ENCODE assay signal across 9 cellular contexts in genomic region chr21:25903599-25903998, GRCh38.
A peak's percentile ranks its signal among the peaks of the same experiment; 100 is the strongest.
DNase-seq lines count a peak whose midpoint lies in the region; ATAC-seq and TF ChIP-seq lines count a peak whose summit lies in the region.
"Had no signal": no experiment of that assay in that cellular context is flagged by ENCODE, and none has a peak within 500 bp of the region (broad histone marks: within the 10 kb centered on the region; RNA-seq: fewer than 3 reads in every experiment).

No MANE protein-coding gene starts in this region.

- H3K9me3 ChIP-seq in naive thymus-derived CD4-positive, alpha-beta T cell (ENCODE audit: control insufficient read depth in 2 of 3, low read length in 3 of 3) = no peaks in the 10 kb centered on the region
- H3K9me3 ChIP-seq in CD8-positive, alpha-beta T cell (ENCODE audit: low read length) = no peaks in the 10 kb centered on the region

- no peaks in the 10 kb centered on the region for H3K4me1 ChIP-seq in naive thymus-derived CD4-positive, alpha-beta T cell (ENCODE audit: control insufficient read depth in 2 of 2, insufficient read depth in 2 of 2, low read length in 2 of 2)
- H3K4me1 ChIP-seq in CD8-positive, alpha-beta T cell (ENCODE audit: insufficient read depth, low read length) = no peaks in the 10 kb centered on the region

- H3K4me1 Mint-ChIP-seq in naive thymus-derived CD4-positive, alpha-beta T cell = peaks cover 0 to 3% (median 0%) of the 10 kb centered on the region in 7 donors
- H3K4me1 Mint-ChIP-seq in CD8-positive, alpha-beta T cell (ENCODE audit: low read depth) = no peaks in the 10 kb centered on the region

- intact Hi-C loops in naive thymus-derived CD4-positive, alpha-beta T cell (cut with micrococcal nuclease) = no loop called here
- intact Hi-C loops in CD8-positive, alpha-beta T cell (cut with DNase I, micrococcal nuclease) = no loop called here

- H3K27me3 Mint-ChIP-seq in naive thymus-derived CD4-positive, alpha-beta T cell = no peaks in the 10 kb centered on the region
- no peaks in the 10 kb centered on the region for H3K27me3 Mint-ChIP-seq in CD8-positive, alpha-beta T cell (ENCODE audit: low read depth)

- ATAC-seq in GM18858 (IDR thresholded peaks at IDR 0.05; ENCODE audit: unreplicated experiment) (peak; percentile 59), HG02973 (IDR thresholded peaks at IDR 0.05; ENCODE audit: unreplicated experiment) (peak; percentile 70)
- peak; percentile 87 for ATAC-seq in naive thymus-derived CD4-positive, alpha-beta T cell
- no peak for ATAC-seq in CD8-positive, alpha-beta T cell

- H3K27me3 ChIP-seq in naive thymus-derived CD4-positive, alpha-beta T cell (ENCODE audit: control insufficient read depth in 2 of 2, insufficient read depth in 2 of 2, low read length in 2 of 2) = no peaks in the 10 kb centered on the region
- no peaks in the 10 kb centered on the region for H3K27me3 ChIP-seq in CD8-positive, alpha-beta T cell (ENCODE audit: insufficient read depth, low read length)

- H3K4me3 Mint-ChIP-seq in naive thymus-derived CD4-positive, alpha-beta T cell = no peak overlapping the region
- no peak overlapping the region for H3K4me3 Mint-ChIP-seq in CD8-positive, alpha-beta T cell

- H3K36me3 ChIP-seq in naive thymus-derived CD4-positive, alpha-beta T cell (ENCODE audit: control insufficient read depth in 2 of 3, insufficient read depth in 3 of 3, low read length in 3 of 3) = peaks cover 0 to 5% (median 0%) of the 10 kb centered on the region in 3 experiments
- no peaks in the 10 kb centered on the region for H3K36me3 ChIP-seq in CD8-positive, alpha-beta T cell (ENCODE audit: insufficient read depth, low read length)

- no peak overlapping the region for H3K4me3 ChIP-seq in naive thymus-derived CD4-positive, alpha-beta T cell (ENCODE audit: low read length)
- no peak overlapping the region for H3K4me3 ChIP-seq in CD8-positive, alpha-beta T cell (ENCODE audit: low read depth, low read length)

- DNase-seq in SIG-M5 (lab: John Stamatoyannopoulos, UW) (peak; percentile 66), anterior cingulate cortex (lab: John Stamatoyannopoulos, UW) (no peak), NCI-H2081 treated with DMSO at 0.1 percent for 48 hours (lab: John Stamatoyannopoulos, UW) (no peak), GF-D8 (lab: John Stamatoyannopoulos, UW) (no peak)
- DNase-seq in naive thymus-derived CD4-positive, alpha-beta T cell = no peak
- no peak for DNase-seq in CD8-positive, alpha-beta T cell
- DNase-seq: DMS 273 treated with DMSO at 0.1 percent for 48 hours had no signal

- POLR2A ChIA-PET in naive thymus-derived CD4-positive, alpha-beta T cell (lab: Charles Lee) = no interaction called here
- POLR2A ChIA-PET in CD8-positive, alpha-beta T cell (lab: Charles Lee) = no interaction called here

- TF ChIP-seq CTCF in CD8-positive, alpha-beta T cell (IDR thresholded peaks at IDR 0.05) = no peak

- peaks cover 0 to 34% (median 0%) of the 10 kb centered on the region in 5 donors for H3K36me3 Mint-ChIP-seq in naive thymus-derived CD4-positive, alpha-beta T cell
- peaks cover 2% of the 10 kb centered on the region for H3K36me3 Mint-ChIP-seq in CD8-positive, alpha-beta T cell

- CTCF ChIA-PET in naive thymus-derived CD4-positive, alpha-beta T cell (lab: Charles Lee) = no interaction called here
- CTCF ChIA-PET in CD8-positive, alpha-beta T cell (lab: Charles Lee) = no interaction called here

- H3K27ac ChIP-seq in naive thymus-derived CD4-positive, alpha-beta T cell (ENCODE audit: low read depth, low read length) = no peak overlapping the region
- H3K27ac ChIP-seq in CD8-positive, alpha-beta T cell (ENCODE audit: low read depth, low read length) = no peak overlapping the region

- H3K9me3 Mint-ChIP-seq in naive thymus-derived CD4-positive, alpha-beta T cell = no peaks in the 10 kb centered on the region
- H3K9me3 Mint-ChIP-seq in CD8-positive, alpha-beta T cell = no peaks in the 10 kb centered on the region

- no peak overlapping the region for H3K27ac Mint-ChIP-seq in naive thymus-derived CD4-positive, alpha-beta T cell
- H3K27ac Mint-ChIP-seq in CD8-positive, alpha-beta T cell = no peak overlapping the region
